ENCODE assay signal across 22 cellular contexts in genomic region chr6:132122176-132122575, GRCh38.
"Had no signal": no experiment of that assay in that cellular context is flagged by ENCODE, and none has a peak within 500 bp of the region (broad histone marks: within the 10 kb centered on the region; RNA-seq: fewer than 3 reads in every experiment).

No MANE protein-coding gene starts in this region.

- H3K36me3 ChIP-seq: lower lobe of right lung, ovary, prostate gland, upper lobe of left lung had no signal

- H3K4me2 ChIP-seq: hepatocyte had no signal

- H3K36me3 Mint-ChIP-seq: activated CD8-positive, alpha-beta memory T cell treated with anti-CD3 and anti-CD28 coated beads, Interleukin-2, amount 10 ng/mL, durations not matched to agents 7 days and 5 days; activated naive CD4-positive, alpha-beta T cell treated with anti-CD3 and anti-CD28 coated beads, Interleukin-2, amount 10 ng/mL, durations not matched to agents 7 days and 5 days; immature natural killer cell; naive thymus-derived CD8-positive, alpha-beta T cell had no signal

- H3K27me3 ChIP-seq: body of pancreas, foreskin keratinocyte, hepatocyte, ovary, upper lobe of left lung had no signal

- H3K9me3 Mint-ChIP-seq: activated CD4-positive, alpha-beta memory T cell treated with anti-CD3 and anti-CD28 coated beads, Interleukin-2, amount 10 ng/mL, durations not matched to agents 7 days and 5 days; activated naive CD4-positive, alpha-beta T cell treated with anti-CD3 and anti-CD28 coated beads, Interleukin-2, amount 10 ng/mL, durations not matched to agents 7 days and 5 days had no signal

- H3K9me3 ChIP-seq: body of pancreas, lower lobe of right lung, ovary, prostate gland, upper lobe of left lung had no signal

- DNase-seq: activated CD4-positive, alpha-beta memory T cell treated with anti-CD3 and anti-CD28 coated beads, Interleukin-2, amount 10 ng/mL, durations not matched to agents 7 days and 5 days; activated CD4-positive, alpha-beta T cell treated with anti-CD3 and anti-CD28 coated beads for 48 hours; activated CD8-positive, alpha-beta memory T cell treated with anti-CD3 and anti-CD28 coated beads, Interleukin-2, amount 10 ng/mL, durations not matched to agents 7 days and 5 days; activated effector memory CD4-positive, alpha-beta T cell treated with anti-CD3 and anti-CD28 coated beads, Interleukin-2, amount 50 U/mL, for 16 hours; activated naive CD4-positive, alpha-beta T cell treated with anti-CD3 and anti-CD28 coated beads, Interleukin-2, amount 10 ng/mL, durations not matched to agents 7 days and 5 days; activated T-cell treated with anti-CD3 and anti-CD28 coated beads for 4 hours; body of pancreas; effector CD4-positive, alpha-beta T cell; foreskin keratinocyte; immature natural killer cell; lower lobe of right lung; naive thymus-derived CD8-positive, alpha-beta T cell; ovary; stimulated activated CD4-positive, alpha-beta T cell treated with anti-CD3 and anti-CD28 coated beads, Interleukin-15, amount 100 ng/mL, for 24 hours; stimulated activated CD4-positive, alpha-beta T cell treated with anti-CD3 and anti-CD28 coated beads, Interleukin-2, amount 100 ng/mL, for 48 hours; stimulated activated naive CD4-positive, alpha-beta T cell treated with Interleukin-2 at 50 U/mL for 16 hours; upper lobe of left lung had no signal

- H3K27ac ChIP-seq: body of pancreas, foreskin keratinocyte, hepatocyte, lower lobe of right lung, ovary, prostate gland, skin epidermis, upper lobe of left lung had no signal

- H3K4me3 Mint-ChIP-seq: activated CD4-positive, alpha-beta memory T cell treated with anti-CD3 and anti-CD28 coated beads, Interleukin-2, amount 10 ng/mL, durations not matched to agents 7 days and 5 days; activated CD8-positive, alpha-beta memory T cell treated with anti-CD3 and anti-CD28 coated beads, Interleukin-2, amount 10 ng/mL, durations not matched to agents 7 days and 5 days; activated naive CD4-positive, alpha-beta T cell treated with anti-CD3 and anti-CD28 coated beads, Interleukin-2, amount 10 ng/mL, durations not matched to agents 7 days and 5 days; dendritic cell treated with granulocyte-macrophage colony-stimulating factor and Interleukin-4, amounts not matched to agents 40 ng/mL and 50 ng/mL, for 4 days; immature natural killer cell; naive thymus-derived CD8-positive, alpha-beta T cell had no signal

- H3K79me2 ChIP-seq: hepatocyte had no signal

- H3K4me1 ChIP-seq: body of pancreas, lower lobe of right lung, prostate gland, upper lobe of left lung had no signal

- H2AFZ ChIP-seq: hepatocyte had no signal

- ATAC-seq: activated CD8-positive, alpha-beta memory T cell treated with anti-CD3 and anti-CD28 coated beads, Interleukin-2, amount 10 ng/mL, durations not matched to agents 7 days and 5 days; left lobe of liver; lower lobe of right lung; naive thymus-derived CD8-positive, alpha-beta T cell had no signal

- H3K27me3 Mint-ChIP-seq: activated CD4-positive, alpha-beta memory T cell treated with anti-CD3 and anti-CD28 coated beads, Interleukin-2, amount 10 ng/mL, durations not matched to agents 7 days and 5 days; activated CD8-positive, alpha-beta memory T cell treated with anti-CD3 and anti-CD28 coated beads, Interleukin-2, amount 10 ng/mL, durations not matched to agents 7 days and 5 days; activated naive CD4-positive, alpha-beta T cell treated with anti-CD3 and anti-CD28 coated beads, Interleukin-2, amount 10 ng/mL, durations not matched to agents 7 days and 5 days; dendritic cell treated with granulocyte-macrophage colony-stimulating factor and Interleukin-4, amounts not matched to agents 40 ng/mL and 50 ng/mL, for 4 days had no signal

- H3K4me1 Mint-ChIP-seq: activated CD4-positive, alpha-beta memory T cell treated with anti-CD3 and anti-CD28 coated beads, Interleukin-2, amount 10 ng/mL, durations not matched to agents 7 days and 5 days; activated CD8-positive, alpha-beta memory T cell treated with anti-CD3 and anti-CD28 coated beads, Interleukin-2, amount 10 ng/mL, durations not matched to agents 7 days and 5 days; activated naive CD4-positive, alpha-beta T cell treated with anti-CD3 and anti-CD28 coated beads, Interleukin-2, amount 10 ng/mL, durations not matched to agents 7 days and 5 days; immature natural killer cell; naive thymus-derived CD8-positive, alpha-beta T cell had no signal

- H3K4me3 ChIP-seq: body of pancreas, hepatocyte, lower lobe of right lung, ovary, prostate gland, skin epidermis, upper lobe of left lung had no signal

- H3K27ac Mint-ChIP-seq: activated CD4-positive, alpha-beta memory T cell treated with anti-CD3 and anti-CD28 coated beads, Interleukin-2, amount 10 ng/mL, durations not matched to agents 7 days and 5 days; activated CD8-positive, alpha-beta memory T cell treated with anti-CD3 and anti-CD28 coated beads, Interleukin-2, amount 10 ng/mL, durations not matched to agents 7 days and 5 days; activated naive CD4-positive, alpha-beta T cell treated with anti-CD3 and anti-CD28 coated beads, Interleukin-2, amount 10 ng/mL, durations not matched to agents 7 days and 5 days; dendritic cell treated with granulocyte-macrophage colony-stimulating factor and Interleukin-4, amounts not matched to agents 40 ng/mL and 50 ng/mL, for 4 days; immature natural killer cell; naive thymus-derived CD8-positive, alpha-beta T cell had no signal
